23 cellular contexts compared by ENCODE assay signal in the genomic region with DNA sequence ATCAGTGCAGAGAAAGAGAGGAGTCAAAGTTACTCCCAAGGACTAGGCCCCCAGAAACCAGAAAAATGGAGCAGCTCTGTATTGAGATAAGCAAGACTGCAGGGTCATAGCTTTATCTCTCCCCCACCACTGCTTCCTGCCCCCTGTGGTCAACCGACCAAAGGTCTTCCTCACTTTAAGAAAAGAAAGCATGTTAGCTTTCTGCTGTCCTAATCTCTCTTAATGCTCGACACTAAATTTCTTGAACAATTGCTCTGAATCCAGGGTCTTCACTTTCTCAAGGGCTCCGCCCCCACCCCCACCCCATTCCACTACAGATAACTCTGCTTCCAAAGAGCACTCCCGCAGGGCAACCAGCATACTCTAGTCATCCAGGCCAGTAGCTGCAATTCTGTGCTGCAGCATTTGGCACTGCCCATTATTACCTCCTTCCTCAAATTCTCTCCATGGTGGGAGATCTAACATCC. TPM values are rescaled to one million over a fixed set of nuclear protein-coding genes. Genes with fewer than 3 reads are reported as not detected.
DNase-seq lines count a peak whose midpoint lies in the region; ATAC-seq, FAIRE-seq and TF ChIP-seq lines count a peak whose summit lies in the region.
"Had no signal": no experiment of that assay in that cellular context is flagged by ENCODE, and none has a peak within 500 bp of the region (broad histone marks: within the 10 kb centered on the region; RNA-seq: fewer than 3 reads in every experiment).

No MANE protein-coding gene starts in this region.

- dilution Hi-C loops in endothelial cell of umbilical vein (cut with MboI; ENCODE audit: extremely low pct_ligation_motif_present, low sequenced_read_pairs) = no loop called here

- peak; percentile 82 for ATAC-seq in GM23338
- ATAC-seq: activated T-cell treated with anti-CD3 and anti-CD28 coated beads, Interleukin-2, amount 50 U/mL, for 4 hours; body of pancreas; left lobe of liver had no signal

- H3K4me3 Mint-ChIP-seq in GM23338 (no peak overlapping the region), neural progenitor cell (no peak overlapping the region)
- H3K4me3 Mint-ChIP-seq: activated CD4-positive, alpha-beta T cell treated with anti-CD3 and anti-CD28 coated beads, Interleukin-2, amount 10 ng/mL, durations not matched to agents 24 days and 14 days; activated naive CD4-positive, alpha-beta T cell treated with anti-CD3 and anti-CD28 coated beads, Interleukin-2, amount 50 U/mL, for 24 hours; activated T-cell treated with anti-CD3 and anti-CD28 coated beads, Interleukin-2, amount 50 U/mL, for 4 hours; dendritic cell treated with granulocyte-macrophage colony-stimulating factor and Interleukin-4, amounts not matched to agents 40 ng/mL and 50 ng/mL, for 4 days; T-helper 1 cell treated with Interleukin-12 subunit alpha and Interleukin-12 subunit beta and Interleukin-4 antibody, amounts not matched to agents 30 μg/mL and 1 μg/mL, for 36 hours had no signal

- no peaks in the 10 kb centered on the region for H3K9me2 ChIP-seq in GM23338 (ENCODE audit: insufficient read depth)

- H2AFZ ChIP-seq in GM23338 (no peak overlapping the region), endothelial cell of umbilical vein (ENCODE audit: low read depth, low read length) (no peak overlapping the region), neural progenitor cell (replicated peaks) (peak overlapping the region; percentile 74)

- H3K4me1 ChIP-seq in GM23338 (ENCODE audit: insufficient read depth) (peaks cover 59% of the 10 kb centered on the region), endothelial cell of umbilical vein (ENCODE audit: control insufficient read depth, extremely low read depth, insufficient read depth, low read length) (no peaks in the 10 kb centered on the region), neural progenitor cell (peaks cover 35% of the 10 kb centered on the region)
- H3K4me1 ChIP-seq: body of pancreas, tibial nerve had no signal

- H3K9me1 ChIP-seq in endothelial cell of umbilical vein (replicated peaks; ENCODE audit: control insufficient read depth, extremely low read depth, insufficient read depth, low read length) = no peaks in the 10 kb centered on the region

- H3F3A ChIP-seq in GM23338 (replicated peaks; ENCODE audit: low read depth) = peaks cover 9% of the 10 kb centered on the region
- peaks cover 33% of the 10 kb centered on the region for H3F3A ChIP-seq in neural progenitor cell (ENCODE audit: low read depth)

- DNase-seq in GM23338 (ENCODE audit: low spot score) = peak; percentile 79
- DNase-seq in OCI-M2 (lab: John Stamatoyannopoulos, UW; ENCODE audit: unreplicated experiment) = peak; percentile 62
- no peak for DNase-seq in endothelial cell of umbilical vein (ENCODE audit: low read depth, low spot score)
- peak; percentile 64 for DNase-seq in neural progenitor cell (ENCODE audit: low spot score)
- DNase-seq in stimulated activated CD4-positive, alpha-beta T cell treated with anti-CD3 and anti-CD28 coated beads, Interleukin-2, amount 100 ng/mL, for 48 hours = no peak
- DNase-seq in putamen (ENCODE audit: low spot score) = no peak
- no peak for DNase-seq in COR-L47 (lab: John Stamatoyannopoulos, UW)
- DNase-seq: activated CD4-positive, alpha-beta T cell treated with anti-CD3 and anti-CD28 coated beads, Interleukin-2, amount 10 ng/mL, durations not matched to agents 24 days and 14 days; activated T-cell treated with anti-CD3 and anti-CD28 coated beads, Interleukin-2, amount 50 U/mL, for 4 hours; BE2C; body of pancreas; DMS 273 treated with DMSO at 0.1 percent for 48 hours; NCI-H1417 treated with DMSO at 0.1 percent for 48 hours; NCI-H226; stimulated activated naive CD4-positive, alpha-beta T cell had no signal

- H3K27ac Mint-ChIP-seq in GM23338 (no peak overlapping the region), neural progenitor cell (no peak overlapping the region)
- H3K27ac Mint-ChIP-seq: activated CD4-positive, alpha-beta T cell treated with anti-CD3 and anti-CD28 coated beads, Interleukin-2, amount 10 ng/mL, durations not matched to agents 24 days and 14 days; activated naive CD4-positive, alpha-beta T cell treated with anti-CD3 and anti-CD28 coated beads, Interleukin-2, amount 50 U/mL, for 24 hours; dendritic cell treated with granulocyte-macrophage colony-stimulating factor and Interleukin-4, amounts not matched to agents 40 ng/mL and 50 ng/mL, for 4 days; progenitor cell of endocrine pancreas; T-helper 1 cell treated with Interleukin-12 subunit alpha and Interleukin-12 subunit beta and Interleukin-4 antibody, amounts not matched to agents 30 μg/mL and 1 μg/mL, for 36 hours had no signal

- H3K27me3 Mint-ChIP-seq in GM23338 (ENCODE audit: insufficient read depth, low read depth, poor library complexity) = no peaks in the 10 kb centered on the region
- no peaks in the 10 kb centered on the region for H3K27me3 Mint-ChIP-seq in neural progenitor cell (ENCODE audit: insufficient read depth, low read depth)
- H3K27me3 Mint-ChIP-seq: activated CD4-positive, alpha-beta T cell treated with anti-CD3 and anti-CD28 coated beads, Interleukin-2, amount 10 ng/mL, durations not matched to agents 24 days and 14 days; activated naive CD4-positive, alpha-beta T cell treated with anti-CD3 and anti-CD28 coated beads, Interleukin-2, amount 50 U/mL, for 24 hours; dendritic cell treated with granulocyte-macrophage colony-stimulating factor and Interleukin-4, amounts not matched to agents 40 ng/mL and 50 ng/mL, for 4 days; progenitor cell of endocrine pancreas had no signal

- intact Hi-C loops in endothelial cell of umbilical vein (cut with micrococcal nuclease) = no loop called here

- no peaks in the 10 kb centered on the region for H3K27me3 ChIP-seq in GM23338 (ENCODE audit: insufficient read depth)
- no peaks in the 10 kb centered on the region for H3K27me3 ChIP-seq in endothelial cell of umbilical vein (ENCODE audit: control insufficient read depth in 2 of 2, insufficient read depth in 2 of 2, low read length in 2 of 2)
- no peaks in the 10 kb centered on the region for H3K27me3 ChIP-seq in neural progenitor cell
- H3K27me3 ChIP-seq: BE2C, body of pancreas, esophagus muscularis mucosa, tibial nerve had no signal

- no peak for TF ChIP-seq CTCF in GM23338 (conservative IDR thresholded peaks at IDR 0.05; ENCODE audit: low read depth in 2 of 2)
- TF ChIP-seq CTCF in endothelial cell of umbilical vein (IDR thresholded peaks at IDR 0.05; ENCODE audit: extremely low read depth in 1 of 2, insufficient read depth in 1 of 2, low read depth in 1 of 2, low read length in 2 of 2) = no peak
- TF ChIP-seq CTCF in neural progenitor cell (IDR thresholded peaks at IDR 0.05) = no peak

- peak overlapping the region; percentile 28 for H3K4me3 ChIP-seq in GM23338
- H3K4me3 ChIP-seq in endothelial cell of umbilical vein (replicated peaks in 1 of 3; ENCODE audit: insufficient read depth in 1 of 3, low read depth in 1 of 3, low read length in 3 of 3) = no peak overlapping the region
- no peak overlapping the region for H3K4me3 ChIP-seq in neural progenitor cell
- H3K4me3 ChIP-seq: body of pancreas, esophagus muscularis mucosa, tibial nerve had no signal

- H3K4me1 Mint-ChIP-seq in GM23338 (peaks cover 20% of the 10 kb centered on the region), neural progenitor cell (no peaks in the 10 kb centered on the region)

- H4K20me1 ChIP-seq in GM23338 (replicated peaks; ENCODE audit: insufficient read depth) (no peaks in the 10 kb centered on the region), endothelial cell of umbilical vein (replicated peaks; ENCODE audit: control insufficient read depth, extremely low read depth, insufficient read depth, low read length) (peaks cover 2% of the 10 kb centered on the region), neural progenitor cell (ENCODE audit: low read depth) (no peaks in the 10 kb centered on the region)

- H3K9ac ChIP-seq in endothelial cell of umbilical vein (replicated peaks; ENCODE audit: extremely low read depth, insufficient read depth, low read length) (no peak overlapping the region), neural progenitor cell (no peak overlapping the region)
- H3K9ac ChIP-seq: KMS-11 had no signal

- H3K27ac ChIP-seq in GM23338 (ENCODE audit: low read depth) (peak overlapping the region; percentile 97), endothelial cell of umbilical vein (ENCODE audit: insufficient read depth, low read depth, low read length) (no peak overlapping the region), neural progenitor cell (peak overlapping the region; percentile 71)
- H3K27ac ChIP-seq: body of pancreas, esophagus muscularis mucosa, KMS-11, tibial nerve had no signal

- BruUV-seq in endothelial cell of umbilical vein (replicated peaks; lab: Mats Ljungman, UMichigan) = no TSS peak

- TF ChIP-seq POLR2A in endothelial cell of umbilical vein (IDR thresholded peaks at IDR 0.05; ENCODE audit: low read depth, low read length) = no peak

- POLR2A ChIA-PET in endothelial cell of umbilical vein (lab: Charles Lee) = no interaction called here

- H3K36me3 Mint-ChIP-seq in GM23338 (ENCODE audit: low read depth) (peaks cover 12% of the 10 kb centered on the region; the same call in 2 of the 3 replicates), neural progenitor cell (peaks cover 5% of the 10 kb centered on the region)

- H3K9me3 ChIP-seq in endothelial cell of umbilical vein (replicated peaks; ENCODE audit: control insufficient read depth, insufficient read depth, low read length) = no peaks in the 10 kb centered on the region
- peaks cover 5% of the 10 kb centered on the region for H3K9me3 ChIP-seq in neural progenitor cell (ENCODE audit: low read depth)
- H3K9me3 ChIP-seq: BE2C, body of pancreas, esophagus muscularis mucosa, tibial nerve had no signal

- H3K79me2 ChIP-seq in GM23338 (replicated peaks; ENCODE audit: insufficient read depth) (peaks cover 61% of the 10 kb centered on the region), endothelial cell of umbilical vein (ENCODE audit: control insufficient read depth, insufficient read depth, low read length) (peaks cover 37% of the 10 kb centered on the region), neural progenitor cell (ENCODE audit: low read depth) (no peaks in the 10 kb centered on the region)

- H3K36me3 ChIP-seq in GM23338 (ENCODE audit: insufficient read depth) = no peaks in the 10 kb centered on the region
- peaks cover 0 to 2% of the 10 kb centered on the region in 2 experiments for H3K36me3 ChIP-seq in endothelial cell of umbilical vein (ENCODE audit: control insufficient read depth in 2 of 2, extremely low read depth in 1 of 2, insufficient read depth in 2 of 2, low read length in 2 of 2)
- H3K36me3 ChIP-seq in neural progenitor cell = peaks cover 4% of the 10 kb centered on the region
- H3K36me3 ChIP-seq: BE2C, esophagus muscularis mucosa, tibial nerve had no signal

- H3K9me3 Mint-ChIP-seq in GM23338 (peaks cover 3% of the 10 kb centered on the region; the same call in 1 of the 3 replicates), neural progenitor cell (peaks cover 3% of the 10 kb centered on the region)
- H3K9me3 Mint-ChIP-seq: activated naive CD4-positive, alpha-beta T cell treated with anti-CD3 and anti-CD28 coated beads, Interleukin-2, amount 50 U/mL, for 24 hours; activated T-cell treated with anti-CD3 and anti-CD28 coated beads, Interleukin-2, amount 50 U/mL, for 4 hours; dendritic cell treated with granulocyte-macrophage colony-stimulating factor and Interleukin-4, amounts not matched to agents 40 ng/mL and 50 ng/mL, for 4 days had no signal

- H3K4me2 ChIP-seq in GM23338 = peak overlapping the region; percentile 74
- H3K4me2 ChIP-seq in endothelial cell of umbilical vein (ENCODE audit: insufficient read depth, low read length) = no peak overlapping the region
- H3K4me2 ChIP-seq in neural progenitor cell = peak overlapping the region; percentile 65
- H3K4me2 ChIP-seq: KMS-11 had no signal

- CTCF ChIA-PET in endothelial cell of umbilical vein (lab: Charles Lee) = interaction anchor here (0.8 to 1.7 kb wide), 7 partner anchors 9 to 143 kb away, joined by 3 to 4 read pairs (median 4); no protein-coding TSS in a partner anchor

- FAIRE-seq in endothelial cell of umbilical vein (lab: Jason Lieb, UNC) = no peak

RNA-seq across cellular contexts. Expression of gene TNIK, which starts 31.9 kb away (rescaled TPM):
- total RNA-seq in GM23338 (2014; rRNA removed; shearing (Covaris generic)) = 34.3 and 49.2 TPM in 2 replicates
- polyA plus RNA-seq in GM23338 (2016; fragmentation: Nextera tagmentation; extraction: Ambion mirVana) (14.1 and 14.6 TPM in 2 replicates), endothelial cell of umbilical vein (8.4 and 10.9 TPM in 2 replicates)
- total RNA-seq in endothelial cell of umbilical vein (29.6 and 39.7 TPM in 2 replicates), neural progenitor cell (ENCODE audit: low replicate concordance) (3.0 and 5.0 TPM in 2 replicates)
- 13.1 and 16.0 TPM in 2 replicates for polyA plus RNA-seq in endothelial cell of umbilical vein (2011; cell fraction: cytosol; rRNA removed)
- 47.2 and 66.5 TPM in 2 replicates for polyA plus RNA-seq in endothelial cell of umbilical vein (2011; cell fraction: nucleus; rRNA removed)
- 28.6 and 47.4 TPM in 2 replicates for polyA plus RNA-seq in endothelial cell of umbilical vein (2012)
- 47.3 and 56.8 TPM in 2 replicates for polyA minus RNA-seq in endothelial cell of umbilical vein
- 0.41 TPM for polyA minus RNA-seq in endothelial cell of umbilical vein (2011; cell fraction: cytosol; rRNA and poly(A)+ RNA removed)
- polyA minus RNA-seq in endothelial cell of umbilical vein (2011; cell fraction: nucleus; rRNA and poly(A)+ RNA removed) = 96.8 and 159 TPM in 2 replicates

Comparison
In these comparisons a context has a peak if more than half of its experiments do, and no peak if none do; other contexts are left out.
1. DNase-seq: peak in GM23338 (single experiment), OCI-M2 (single experiment) and neural progenitor cell (single experiment); none in endothelial cell of umbilical vein (single experiment), stimulated activated CD4-positive, alpha-beta T cell treated with anti-CD3 and anti-CD28 coated beads, Interleukin-2, amount 100 ng/mL, for 48 hours (0 of 2), putamen (single experiment) and COR-L47 (single experiment).